18 cellular contexts compared by ENCODE assay signal in genomic region chr6:170358496-170358895, GRCh38.
"Had no signal": no experiment of that assay in that cellular context is flagged by ENCODE, and none has a peak within 500 bp of the region (broad histone marks: within the 10 kb centered on the region; RNA-seq: fewer than 3 reads in every experiment).

No MANE protein-coding gene starts in this region.

- H3K27ac Mint-ChIP-seq: activated B cell treated with CpG ODN at 0.5 μM for 24 hours; activated naive CD8-positive, alpha-beta T cell; activated T-cell treated with anti-CD3 and anti-CD28 coated beads, Interleukin-2, amount 50 U/mL, for 72 hours had no signal

- H3K27me3 Mint-ChIP-seq: activated B cell treated with CpG ODN at 0.5 μM for 24 hours; activated naive CD8-positive, alpha-beta T cell; brain; central memory CD8-positive, alpha-beta T cell had no signal

- H3K27ac ChIP-seq: gastrocnemius medialis, left lung had no signal

- ATAC-seq: activated T-cell treated with anti-CD3 and anti-CD28 coated beads, Interleukin-2, amount 50 U/mL, for 72 hours; gastrocnemius medialis; left lung had no signal

- H3K4me1 Mint-ChIP-seq: activated B cell treated with CpG ODN at 0.5 μM for 24 hours; brain; central memory CD8-positive, alpha-beta T cell; nephron progenitor cell had no signal

- H3K9me3 Mint-ChIP-seq: central memory CD8-positive, alpha-beta T cell had no signal

- H3K27me3 ChIP-seq: gastrocnemius medialis, left lung had no signal

- H3K9me3 ChIP-seq: gastrocnemius medialis had no signal

- DNase-seq: activated B cell treated with CpG ODN at 0.5 μM for 24 hours; activated CD4-positive, alpha-beta T cell treated with anti-CD3 and anti-CD28 coated beads for 48 hours; activated CD8-positive, alpha-beta memory T cell treated with anti-CD3 and anti-CD28 coated beads, Interleukin-2, amount 50 U/mL, for 48 hours; activated gamma-delta T cell treated with Interleukin-2 at 50 U/mL for 16 hours; activated T-cell treated with anti-CD3 and anti-CD28 coated beads, Interleukin-2, amount 50 U/mL, for 72 hours; amygdala; effector memory CD4-positive, alpha-beta T cell; gastrocnemius medialis; islet precursor cell; left lung; mesenchymal stem cell; nephron progenitor cell; occipital lobe; stimulated activated CD4-positive, alpha-beta T cell treated with anti-CD3 and anti-CD28 coated beads, Interleukin-2, amount 100 ng/mL, for 24 hours; T-helper 2 cell had no signal

- H3K4me3 ChIP-seq: gastrocnemius medialis, left lung had no signal

- H3K4me3 Mint-ChIP-seq: activated B cell treated with CpG ODN at 0.5 μM for 24 hours; activated naive CD8-positive, alpha-beta T cell; activated T-cell treated with anti-CD3 and anti-CD28 coated beads, Interleukin-2, amount 50 U/mL, for 72 hours; brain; central memory CD8-positive, alpha-beta T cell; nephron progenitor cell had no signal
